8 cellular contexts compared by ENCODE assay signal in the genomic region with DNA sequence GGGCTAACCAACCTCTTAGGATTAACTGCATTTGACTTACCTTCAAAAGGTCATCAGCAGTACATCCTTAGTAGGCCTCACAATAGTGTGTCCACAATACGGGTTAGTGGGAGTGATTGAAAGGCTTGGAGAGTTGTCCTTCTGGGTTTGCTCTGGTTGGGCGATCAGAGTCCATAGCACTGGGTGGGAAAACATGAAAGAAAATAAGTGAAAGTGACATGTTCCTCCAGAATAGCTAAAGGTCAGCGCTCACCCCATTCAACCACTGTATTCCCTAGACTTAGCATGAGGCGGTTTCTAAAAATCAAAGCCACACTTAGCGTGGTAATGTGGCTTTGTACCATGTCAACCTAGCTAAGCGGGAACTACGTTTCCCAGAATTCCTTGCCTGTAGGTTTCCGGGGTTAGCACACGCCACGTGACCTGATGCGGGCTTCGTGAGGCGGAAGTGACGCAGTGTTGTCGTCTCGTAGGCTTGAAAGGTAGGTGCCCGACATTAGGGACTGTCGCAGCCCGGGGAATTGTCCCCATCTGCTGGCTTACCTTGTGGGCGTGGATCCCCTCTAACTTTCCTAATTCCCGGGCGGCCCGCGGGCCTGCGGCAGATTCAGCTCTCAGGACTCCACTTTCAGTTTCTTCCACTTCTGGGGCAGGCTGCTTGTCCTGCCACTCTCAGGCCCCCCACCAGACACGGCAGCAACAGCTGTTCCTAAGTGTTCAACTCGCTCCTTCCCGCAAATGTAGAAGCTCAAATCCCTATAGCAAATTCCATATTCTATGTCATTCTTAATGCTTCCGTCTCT. TPM values are rescaled to one million over a fixed set of nuclear protein-coding genes. Genes with fewer than 3 reads are reported as not detected.
DNase-seq lines count a peak whose midpoint lies in the region; ATAC-seq and TF ChIP-seq lines count a peak whose summit lies in the region.

No MANE protein-coding gene starts in this region.

- H3K4me3 ChIP-seq in BLaER1 (peak overlapping the region; percentile 77), left lung (peak overlapping the region; percentile 45 to 58)

- ATAC-seq in HG03442 (IDR thresholded peaks at IDR 0.05; ENCODE audit: unreplicated experiment) (peak; percentile 97), left lung (peak; percentile 100)

- peaks cover 14% of the 10 kb centered on the region for H3K4me1 Mint-ChIP-seq in activated CD4-positive, alpha-beta T cell treated with anti-CD3 and anti-CD28 coated beads, Interleukin-2, amount 10 ng/mL, durations not matched to agents 7 days and 5 days
- H3K4me1 Mint-ChIP-seq in dendritic cell treated with granulocyte-macrophage colony-stimulating factor and Interleukin-4, amounts not matched to agents 40 ng/mL and 50 ng/mL, for 4 days (ENCODE audit: low read depth): peaks cover 7% of the 10 kb centered on the region

- no peak for TF ChIP-seq CTCF in left lung (IDR thresholded peaks at IDR 0.05)

- H3K27me3 Mint-ChIP-seq in activated CD4-positive, alpha-beta T cell treated with anti-CD3 and anti-CD28 coated beads, Interleukin-2, amount 10 ng/mL, durations not matched to agents 7 days and 5 days: peaks cover 7% of the 10 kb centered on the region
- peaks cover 25% of the 10 kb centered on the region for H3K27me3 Mint-ChIP-seq in dendritic cell treated with granulocyte-macrophage colony-stimulating factor and Interleukin-4, amounts not matched to agents 40 ng/mL and 50 ng/mL, for 4 days

- CTCF ChIA-PET in activated CD4-positive, alpha-beta T cell treated with anti-CD3 and anti-CD28 coated beads, Interleukin-2, amount 10 ng/mL, durations not matched to agents 7 days and 5 days (lab: Charles Lee): interaction anchor here (0.8 kb wide), 1 partner anchor 11 kb away, joined by 3 read pairs; no protein-coding TSS in a partner anchor

- no peaks in the 10 kb centered on the region for H3K9me3 ChIP-seq in BLaER1
- peaks cover 0 to 4% of the 10 kb centered on the region in 2 donors for H3K9me3 ChIP-seq in left lung

- DNase-seq in GM19238 (ENCODE audit: insufficient read length, low spot score) (peak; percentile 79), NCI-H510A treated with DMSO at 0.1 percent for 48 hours (lab: John Stamatoyannopoulos, UW) (peak; percentile 97), left lung (peak; percentile 91 to 92)
- DNase-seq in activated CD4-positive, alpha-beta T cell treated with anti-CD3 and anti-CD28 coated beads, Interleukin-2, amount 10 ng/mL, durations not matched to agents 7 days and 5 days: peak; percentile 92
- peak; percentile 69 to 76 for DNase-seq in stimulated activated CD4-positive, alpha-beta T cell treated with anti-CD3 and anti-CD28 coated beads, Interleukin-2, amount 100 ng/mL, for 48 hours

- H3K27ac ChIP-seq in BLaER1 (peak overlapping the region; percentile 80), left lung (peak overlapping the region; percentile 72 to 86)

- H3K4me2 ChIP-seq in BLaER1: peak overlapping the region; percentile 94

- H3K36me3 ChIP-seq in BLaER1 (no peaks in the 10 kb centered on the region), left lung (no peaks in the 10 kb centered on the region)

- H3K4me1 ChIP-seq in BLaER1 (peaks cover 14% of the 10 kb centered on the region), left lung (peaks cover 0 to 10% of the 10 kb centered on the region in 2 donors)

- peaks cover 9% of the 10 kb centered on the region for H3K9me3 Mint-ChIP-seq in activated CD4-positive, alpha-beta T cell treated with anti-CD3 and anti-CD28 coated beads, Interleukin-2, amount 10 ng/mL, durations not matched to agents 7 days and 5 days
- peaks cover 6% of the 10 kb centered on the region for H3K9me3 Mint-ChIP-seq in dendritic cell treated with granulocyte-macrophage colony-stimulating factor and Interleukin-4, amounts not matched to agents 40 ng/mL and 50 ng/mL, for 4 days

- POLR2A ChIA-PET in activated CD4-positive, alpha-beta T cell treated with anti-CD3 and anti-CD28 coated beads, Interleukin-2, amount 10 ng/mL, durations not matched to agents 7 days and 5 days (lab: Charles Lee): interaction anchor here (0.6 kb wide), 1 partner anchor 14 kb away, joined by 3 read pairs; no protein-coding TSS in a partner anchor

- H3K36me3 Mint-ChIP-seq in activated CD4-positive, alpha-beta T cell treated with anti-CD3 and anti-CD28 coated beads, Interleukin-2, amount 10 ng/mL, durations not matched to agents 7 days and 5 days (ENCODE audit: low read depth): peaks cover 6% of the 10 kb centered on the region
- H3K36me3 Mint-ChIP-seq in dendritic cell treated with granulocyte-macrophage colony-stimulating factor and Interleukin-4, amounts not matched to agents 40 ng/mL and 50 ng/mL, for 4 days (ENCODE audit: low read depth): no peaks in the 10 kb centered on the region

- H4K20me1 ChIP-seq in BLaER1: no peaks in the 10 kb centered on the region

- H3K9ac ChIP-seq in BLaER1: peak overlapping the region; percentile 84

- H3K4me3 Mint-ChIP-seq in activated CD4-positive, alpha-beta T cell treated with anti-CD3 and anti-CD28 coated beads, Interleukin-2, amount 10 ng/mL, durations not matched to agents 7 days and 5 days: peak overlapping the region; percentile 92
- H3K4me3 Mint-ChIP-seq in dendritic cell treated with granulocyte-macrophage colony-stimulating factor and Interleukin-4, amounts not matched to agents 40 ng/mL and 50 ng/mL, for 4 days: peak overlapping the region; percentile 85

- peak overlapping the region; percentile 96 for H3K27ac Mint-ChIP-seq in activated CD4-positive, alpha-beta T cell treated with anti-CD3 and anti-CD28 coated beads, Interleukin-2, amount 10 ng/mL, durations not matched to agents 7 days and 5 days
- peak overlapping the region; percentile 96 for H3K27ac Mint-ChIP-seq in dendritic cell treated with granulocyte-macrophage colony-stimulating factor and Interleukin-4, amounts not matched to agents 40 ng/mL and 50 ng/mL, for 4 days

- intact Hi-C loops in dendritic cell treated with granulocyte-macrophage colony-stimulating factor and Interleukin-4, amounts not matched to agents 40 ng/mL and 50 ng/mL, for 4 days (cut with micrococcal nuclease): loop anchor here (5.0 kb wide), 3 partner anchors 227 to 507 kb away; a partner anchor contains a TSS
- intact Hi-C loops in left lung (cut with DNase I): no loop called here

- H3K27me3 ChIP-seq in BLaER1 (no peaks in the 10 kb centered on the region), left lung (peaks cover 0 to 20% of the 10 kb centered on the region in 2 donors)

RNA-seq across cellular contexts. Expression of a gene that starts 19.8 kb away (rescaled TPM):
- total RNA-seq in activated CD4-positive, alpha-beta T cell treated with anti-CD3 and anti-CD28 coated beads, Interleukin-2, amount 10 ng/mL, durations not matched to agents 7 days and 5 days: not detected
- total RNA-seq in left lung: not detected

Comparison
In these comparisons a context has a peak if more than half of its experiments do, and no peak if none do; other contexts are left out.
1. Peak in every context shown above with its lines: DNase-seq, ATAC-seq, H3K4me3 ChIP-seq and H3K27ac ChIP-seq.